Comparison of ENCODE assay signal across 9 cellular contexts in genomic region chr17:77869665-77870132, GRCh38.
DNase-seq lines count a peak whose midpoint lies in the region; ATAC-seq and TF ChIP-seq lines count a peak whose summit lies in the region.
"Had no signal": no experiment of that assay in that cellular context is flagged by ENCODE, and none has a peak within 500 bp of the region (broad histone marks: within the 10 kb centered on the region; RNA-seq: fewer than 3 reads in every experiment).

No MANE protein-coding gene starts in this region.

- peak; percentile 41 to 43 for ATAC-seq in activated T-cell treated with anti-CD3 and anti-CD28 coated beads, Interleukin-2, amount 50 U/mL, for 72 hours (replicated peaks in 1 of 2)
- ATAC-seq in HG03060 (IDR thresholded peaks at IDR 0.05; ENCODE audit: low read depth, unreplicated experiment) (peak; percentile 79), T-cell (replicated peaks in 1 of 4) (peak; percentile 21 to 52 (median 43)), GM21528 (IDR thresholded peaks at IDR 0.05; ENCODE audit: low FRiP score, unreplicated experiment) (no peak)
- ATAC-seq in stimulated activated naive CD8-positive, alpha-beta T cell treated with anti-CD3 and anti-CD28 coated beads, Interleukin-15, amount 100 ng/mL, for 72 hours, result peak; percentile 51

- no peaks in the 10 kb centered on the region for H3K9me3 ChIP-seq in sigmoid colon

- H3K27me3 Mint-ChIP-seq in activated T-cell treated with anti-CD3 and anti-CD28 coated beads, Interleukin-2, amount 50 U/mL, for 72 hours (ENCODE audit: low read depth), result peaks cover 5% of the 10 kb centered on the region
- no peaks in the 10 kb centered on the region for H3K27me3 Mint-ChIP-seq in activated T-cell treated with anti-CD3 and anti-CD28 coated beads, Interleukin-2, amount 50 U/mL, for 24 hours
- no peaks in the 10 kb centered on the region for H3K27me3 Mint-ChIP-seq in T-cell
- H3K27me3 Mint-ChIP-seq in stimulated activated naive CD8-positive, alpha-beta T cell treated with anti-CD3 and anti-CD28 coated beads, Interleukin-15, amount 100 ng/mL, for 72 hours, result no peaks in the 10 kb centered on the region

- H3K27me3 ChIP-seq in sigmoid colon, result no peaks in the 10 kb centered on the region

- peak overlapping the region; percentile 9 for H3K27ac Mint-ChIP-seq in activated T-cell treated with anti-CD3 and anti-CD28 coated beads, Interleukin-2, amount 50 U/mL, for 72 hours
- H3K27ac Mint-ChIP-seq in activated T-cell treated with anti-CD3 and anti-CD28 coated beads, Interleukin-2, amount 50 U/mL, for 24 hours, result no peak overlapping the region
- H3K27ac Mint-ChIP-seq in T-cell, result peak overlapping the region in 1 of 2 donors; percentile 46
- H3K27ac Mint-ChIP-seq in stimulated activated naive CD8-positive, alpha-beta T cell treated with anti-CD3 and anti-CD28 coated beads, Interleukin-15, amount 100 ng/mL, for 72 hours, result peak overlapping the region in 1 of 2 donors; percentile 10

- peaks cover 0 to 4% of the 10 kb centered on the region in 2 donors for H3K36me3 Mint-ChIP-seq in activated T-cell treated with anti-CD3 and anti-CD28 coated beads, Interleukin-2, amount 50 U/mL, for 72 hours (ENCODE audit: insufficient read depth in 2 of 2)
- no peaks in the 10 kb centered on the region for H3K36me3 Mint-ChIP-seq in activated T-cell treated with anti-CD3 and anti-CD28 coated beads, Interleukin-2, amount 50 U/mL, for 24 hours (ENCODE audit: low read depth)
- H3K36me3 Mint-ChIP-seq in T-cell, result no peaks in the 10 kb centered on the region

- no peaks in the 10 kb centered on the region for H3K9me3 Mint-ChIP-seq in activated T-cell treated with anti-CD3 and anti-CD28 coated beads, Interleukin-2, amount 50 U/mL, for 72 hours
- H3K9me3 Mint-ChIP-seq in activated T-cell treated with anti-CD3 and anti-CD28 coated beads, Interleukin-2, amount 50 U/mL, for 24 hours, result no peaks in the 10 kb centered on the region
- H3K9me3 Mint-ChIP-seq in T-cell, result no peaks in the 10 kb centered on the region
- peaks cover 0 to 4% of the 10 kb centered on the region in 2 donors for H3K9me3 Mint-ChIP-seq in stimulated activated naive CD8-positive, alpha-beta T cell treated with anti-CD3 and anti-CD28 coated beads, Interleukin-15, amount 100 ng/mL, for 72 hours

- no peak overlapping the region for H3K4me3 ChIP-seq in sigmoid colon

- 40 to 43% methylated on average over 10 of the region's 10 CpGs for WGBS in sigmoid colon, 2 donors

- no peak for DNase-seq in activated T-cell treated with anti-CD3 and anti-CD28 coated beads, Interleukin-2, amount 50 U/mL, for 72 hours
- DNase-seq in activated T-cell treated with anti-CD3 and anti-CD28 coated beads, Interleukin-2, amount 50 U/mL, for 24 hours, result no peak
- DNase-seq in T-cell (peak in 11 of 34 experiments; percentile 9 to 66 (median 33)), sigmoid colon (no peak), NCI-H1417 treated with DMSO at 0.1 percent for 48 hours (lab: John Stamatoyannopoulos, UW) (no peak)
- no peak for DNase-seq in stimulated activated naive CD8-positive, alpha-beta T cell treated with anti-CD3 and anti-CD28 coated beads, Interleukin-15, amount 100 ng/mL, for 72 hours
- DNase-seq: amygdala had no signal

- intact Hi-C loops in sigmoid colon (cut with DNase I), result no loop called here

- CTCF ChIA-PET in T-cell (lab: Charles Lee), result no interaction called here

- no peaks in the 10 kb centered on the region for H3K36me3 ChIP-seq in sigmoid colon

- TF ChIP-seq EP300 in sigmoid colon (IDR thresholded peaks at IDR 0.05), result no peak

- H3K4me3 Mint-ChIP-seq in activated T-cell treated with anti-CD3 and anti-CD28 coated beads, Interleukin-2, amount 50 U/mL, for 72 hours, result peak overlapping the region in 1 of 2 donors; percentile 3
- no peak overlapping the region for H3K4me3 Mint-ChIP-seq in activated T-cell treated with anti-CD3 and anti-CD28 coated beads, Interleukin-2, amount 50 U/mL, for 24 hours
- peak overlapping the region; percentile 6 to 50 (median 40) for H3K4me3 Mint-ChIP-seq in T-cell
- peak overlapping the region in 1 of 2 donors; percentile 44 for H3K4me3 Mint-ChIP-seq in stimulated activated naive CD8-positive, alpha-beta T cell treated with anti-CD3 and anti-CD28 coated beads, Interleukin-15, amount 100 ng/mL, for 72 hours

- no peaks in the 10 kb centered on the region for H3K4me1 ChIP-seq in sigmoid colon

- no peak for TF ChIP-seq POLR2A in sigmoid colon (IDR thresholded peaks at IDR 0.05)

- peaks cover 48% of the 10 kb centered on the region for H3K4me1 Mint-ChIP-seq in activated T-cell treated with anti-CD3 and anti-CD28 coated beads, Interleukin-2, amount 50 U/mL, for 72 hours (ENCODE audit: low read depth)
- H3K4me1 Mint-ChIP-seq in activated T-cell treated with anti-CD3 and anti-CD28 coated beads, Interleukin-2, amount 50 U/mL, for 24 hours (ENCODE audit: low read depth), result peaks cover 51% of the 10 kb centered on the region
- peaks cover 48 to 64% (median 52%) of the 10 kb centered on the region in 3 donors for H3K4me1 Mint-ChIP-seq in T-cell
- H3K4me1 Mint-ChIP-seq in stimulated activated naive CD8-positive, alpha-beta T cell treated with anti-CD3 and anti-CD28 coated beads, Interleukin-15, amount 100 ng/mL, for 72 hours, result peaks cover 65% of the 10 kb centered on the region

- no peak overlapping the region for H3K27ac ChIP-seq in sigmoid colon

- no peak for TF ChIP-seq CTCF in sigmoid colon (IDR thresholded peaks at IDR 0.05)

- POLR2A ChIA-PET in T-cell (lab: Charles Lee), result interaction anchor here in 1 of 2 donors (1.4 kb wide), 1 partner anchor 89 kb away, joined by 7 read pairs; the partner anchor contains the start of gene TNRC6C
